Comparison of ENCODE assay signal across 19 cellular contexts in the genomic region with DNA sequence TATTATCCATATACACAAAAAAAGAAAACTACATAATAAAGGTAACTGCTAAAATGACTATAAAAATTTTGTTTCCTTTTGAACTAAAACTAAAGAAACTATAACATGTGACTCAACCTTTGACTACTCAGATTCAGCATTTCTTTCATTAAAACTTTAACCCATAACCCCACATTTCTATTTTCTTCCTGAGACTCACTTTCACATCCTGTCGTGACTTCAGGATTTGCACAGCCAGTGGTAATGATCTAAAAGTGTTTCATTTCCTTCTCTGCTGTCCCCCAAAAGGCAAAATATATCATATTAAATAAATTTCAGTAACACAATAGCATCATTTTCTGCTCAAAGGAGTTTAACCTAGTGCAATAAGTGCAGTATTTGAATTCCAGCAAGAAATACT.
DNase-seq lines count a peak whose midpoint lies in the region; ATAC-seq, FAIRE-seq and TF ChIP-seq lines count a peak whose summit lies in the region.
"Had no signal": no experiment of that assay in that cellular context is flagged by ENCODE, and none has a peak within 500 bp of the region (broad histone marks: within the 10 kb centered on the region; RNA-seq: fewer than 3 reads in every experiment).

No MANE protein-coding gene starts in this region.

- TF ChIP-seq POLR2A in GM12891 (IDR thresholded peaks at IDR 0.05; ENCODE audit: low read depth, low read length) = no peak

- no peak overlapping the region for H3K9ac ChIP-seq in astrocyte (ENCODE audit: low read length)

- H3K27me3 Mint-ChIP-seq in astrocyte (ENCODE audit: low read depth, unreplicated experiment) = no peaks in the 10 kb centered on the region
- H3K27me3 Mint-ChIP-seq: CD4-positive, alpha-beta memory T cell had no signal

- no peak overlapping the region for H2AFZ ChIP-seq in astrocyte (ENCODE audit: low read depth, low read length)

- H3K36me3 Mint-ChIP-seq in astrocyte (ENCODE audit: low read depth, unreplicated experiment) = no peaks in the 10 kb centered on the region
- H3K36me3 Mint-ChIP-seq: CD4-positive, alpha-beta memory T cell; T-cell had no signal

- ATAC-seq in GM19438 (IDR thresholded peaks at IDR 0.05; ENCODE audit: low read depth, unreplicated experiment) = peak; percentile 53
- ATAC-seq: Panc1, T-cell had no signal

- H3K36me3 ChIP-seq in astrocyte (ENCODE audit: insufficient read depth, low read length) = no peaks in the 10 kb centered on the region

- DNase-seq in GM12891 (ENCODE audit: insufficient read length, low spot score) = no peak
- DNase-seq in HT1080 (ENCODE audit: low read depth) = peak; percentile 0
- DNase-seq in astrocyte (ENCODE audit: low read depth) = no peak
- DNase-seq in NCI-H82 (lab: John Stamatoyannopoulos, UW) = no peak
- DNase-seq in cortex of kidney (lab: John Stamatoyannopoulos, UW) = no peak
- DNase-seq in AG08396 (ENCODE audit: low spot score) = no peak
- DNase-seq in NCI-H2171 treated with DMSO at 0.1 percent for 48 hours (lab: John Stamatoyannopoulos, UW) = no peak
- DNase-seq: 8988T; CD4-positive, alpha-beta memory T cell; DND-41; IMR-90; NCI-H1417; NCI-H187 treated with DMSO at 0.1 percent for 48 hours; NCI-H446; NCI-H748 treated with DMSO at 0.1 percent for 48 hours; T-cell had no signal

- H3K9me3 Mint-ChIP-seq in astrocyte (ENCODE audit: unreplicated experiment) = no peaks in the 10 kb centered on the region

- H3K79me2 ChIP-seq in astrocyte (ENCODE audit: insufficient read depth, low read length) = no peaks in the 10 kb centered on the region

- H3K27ac Mint-ChIP-seq in astrocyte (ENCODE audit: unreplicated experiment) = no peak overlapping the region
- H3K27ac Mint-ChIP-seq: CD4-positive, alpha-beta memory T cell; T-cell had no signal

- no peaks in the 10 kb centered on the region for H3K27me3 ChIP-seq in astrocyte (ENCODE audit: insufficient read depth, low read length)

- H3K4me3 ChIP-seq in astrocyte (ENCODE audit: insufficient read depth, low read depth, low read length) = no peak overlapping the region

- H3K9me3 ChIP-seq in astrocyte (ENCODE audit: insufficient read depth, low read depth, low read length) = no peaks in the 10 kb centered on the region

- H3K27ac ChIP-seq in astrocyte (ENCODE audit: low read depth, low read length) = no peak overlapping the region

- H3K4me1 ChIP-seq in astrocyte (ENCODE audit: insufficient read depth, low read length) = no peaks in the 10 kb centered on the region

- TF ChIP-seq CTCF in astrocyte (IDR thresholded peaks at IDR 0.05; ENCODE audit: insufficient read depth, low read depth, low read length) = no peak

- no peaks in the 10 kb centered on the region for H3K4me1 Mint-ChIP-seq in astrocyte (ENCODE audit: low read depth, unreplicated experiment)
- H3K4me1 Mint-ChIP-seq: CD4-positive, alpha-beta memory T cell; T-cell had no signal

- FAIRE-seq in GM12891 (lab: Jason Lieb, UNC) (no peak), astrocyte (lab: Jason Lieb, UNC) (peak; percentile 45)
- FAIRE-seq: G401.6 had no signal

- no peaks in the 10 kb centered on the region for H4K20me1 ChIP-seq in astrocyte (ENCODE audit: insufficient read depth, low read length)

- H3K4me3 Mint-ChIP-seq in astrocyte (ENCODE audit: unreplicated experiment) = no peak overlapping the region
- H3K4me3 Mint-ChIP-seq: CD4-positive, alpha-beta memory T cell; T-cell had no signal

- no peak overlapping the region for H3K4me2 ChIP-seq in astrocyte (ENCODE audit: low read length)

TF ChIP-seq in GM12891, 5 proteins besides CTCF, POLR2A, EP300 and RAD21:
- TF ChIP-seq POU2F2 (IDR thresholded peaks at IDR 0.05; ENCODE audit: low read depth, low read length) = no peak
- no peak for TF ChIP-seq TAF1 (IDR thresholded peaks at IDR 0.05; ENCODE audit: low read depth, low read length)
- TF ChIP-seq SPI1 (IDR thresholded peaks at IDR 0.05; ENCODE audit: low read depth, low read length) = peak; percentile 58
- no peak for TF ChIP-seq POLR2AphosphoS5 (IDR thresholded peaks at IDR 0.05; ENCODE audit: low read depth, low read length)
- no peak for TF ChIP-seq PAX5 (IDR thresholded peaks at IDR 0.05; ENCODE audit: insufficient read depth, low read length, severe bottlenecking)
